ENCODE assay signal across 1 cellular context in genomic region chr16:9597967-9598730, GRCh38.
TF ChIP-seq lines count a peak whose summit lies in the region.

No MANE protein-coding gene starts in this region.

TF ChIP-seq in K562, 482 proteins besides CTCF, POLR2A, EP300 and RAD21 (continued from another document and continues in another):
- TF ChIP-seq ZNF639 (CRISPR knock-in tag; conservative IDR thresholded peaks at IDR 0.05 in 1 of 2, IDR thresholded peaks at IDR 0.05 in 1 of 2) (0 out of 4 replicates have a peak, but pooled peaks of 1 of the 2 experiments have one; percentile 35), MAZ (CRISPR knock-in tag; conservative IDR thresholded peaks at IDR 0.05 in 1 of 2, IDR thresholded peaks at IDR 0.05 in 1 of 2) (no peak), ZNF398 (CRISPR knock-in tag; IDR thresholded peaks at IDR 0.05) (no peak), ZBTB34 (CRISPR knock-in tag; IDR thresholded peaks at IDR 0.05) (no peak), TBP (optimal IDR thresholded peaks at IDR 0.05; ENCODE audit: low read depth, low read length) (peak; percentile 37), ZNF449 (CRISPR knock-in tag; IDR thresholded peaks at IDR 0.05) (no peak), PYGO2 (tag; IDR thresholded peaks at IDR 0.05) (peak; percentile 7; the same call in 1 of the 2 replicates), PHTF2 (CRISPR knock-in tag; IDR thresholded peaks at IDR 0.05) (no peak), STAT5B (CRISPR knock-in tag; IDR thresholded peaks at IDR 0.05) (no peak), CREB3 (tag; conservative IDR thresholded peaks at IDR 0.05; ENCODE audit: low read depth) (no peak), CBX8 (IDR thresholded peaks at IDR 0.05; ENCODE audit: borderline replicate concordance, extremely low read depth, low read depth, low read length, poor library complexity, severe bottlenecking) (no peak), L3MBTL2 (IDR thresholded peaks at IDR 0.05) (peak; percentile 92), RREB1 (CRISPR knock-in tag; IDR thresholded peaks at IDR 0.05) (no peak), ZNF146 (CRISPR knock-in tag; IDR thresholded peaks at IDR 0.05; ENCODE audit: unreplicated experiment) (no peak), ZNF830 (CRISPR knock-in tag; IDR thresholded peaks at IDR 0.05) (no peak), ZNF239 (CRISPR knock-in tag; IDR thresholded peaks at IDR 0.05) (no peak), FOXK2 (conservative IDR thresholded peaks at IDR 0.05 in 1 of 2, IDR thresholded peaks at IDR 0.05 in 1 of 2; ENCODE audit: low read depth in 2 of 2) (peak; percentile 60 to 81; a peak in 2 of 4 replicates), CTCFL (IDR thresholded peaks at IDR 0.05; ENCODE audit: borderline replicate concordance, insufficient read depth, low read depth, low read length, poor library complexity, severe bottlenecking) (no peak), MAFG (tag; conservative IDR thresholded peaks at IDR 0.05) (no peak), NCOA2 (IDR thresholded peaks at IDR 0.05; ENCODE audit: partially characterized antibody in 2 of 2) (no peak), ELF4 (CRISPR knock-in tag; IDR thresholded peaks at IDR 0.05) (no peak), XRCC5 (IDR thresholded peaks at IDR 0.05; ENCODE audit: low read depth, low read length) (0 out of 2 replicates have a peak, but pooled peaks have one; percentile 54), TEAD2 (tag; IDR thresholded peaks at IDR 0.05) (no peak), HSF4 (CRISPR knock-in tag; IDR thresholded peaks at IDR 0.05; ENCODE audit: borderline replicate concordance) (no peak), TAF9B (IDR thresholded peaks at IDR 0.05; ENCODE audit: partially characterized antibody) (peak; percentile 38), HNRNPH1 (optimal IDR thresholded peaks at IDR 0.05; ENCODE audit: low read depth, low read length) (no peak), PKNOX1 (IDR thresholded peaks at IDR 0.05) (peak; percentile 53; the same call in 1 of the 2 replicates), TAF1 (IDR thresholded peaks at IDR 0.05; ENCODE audit: control insufficient read depth, extremely low read depth, insufficient read depth, low read length, severe bottlenecking) (no peak), ZNF717 (CRISPR knock-in tag; IDR thresholded peaks at IDR 0.05) (no peak), SMAD2 (IDR thresholded peaks at IDR 0.05; ENCODE audit: low read depth, low read length) (no peak), SIN3B (IDR thresholded peaks at IDR 0.05; ENCODE audit: low read depth) (no peak), SUPT5H (IDR thresholded peaks at IDR 0.05) (no peak), ARID4B (CRISPR knock-in tag; IDR thresholded peaks at IDR 0.05) (no peak), ZBTB43 (CRISPR knock-in tag; IDR thresholded peaks at IDR 0.05) (no peak), ZSCAN29 (IDR thresholded peaks at IDR 0.05) (no peak)
